In genomic region chr14:34604990-34605389, GRCh38 we compare ENCODE assay signal across 19 cellular contexts. TPM values are rescaled to one million over a fixed set of nuclear protein-coding genes. Genes with fewer than 3 reads are reported as not detected.
DNase-seq lines count a peak whose midpoint lies in the region; ATAC-seq, FAIRE-seq and TF ChIP-seq lines count a peak whose summit lies in the region.
"Had no signal": no experiment of that assay in that cellular context is flagged by ENCODE, and none has a peak within 500 bp of the region (broad histone marks: within the 10 kb centered on the region; RNA-seq: fewer than 3 reads in every experiment).

No MANE protein-coding gene starts in this region.

- in situ Hi-C loops in astrocyte of the spinal cord (cut with HindIII; ENCODE audit: low sequenced_read_pairs), result no loop called here

- H3K36me3 Mint-ChIP-seq in HFFc6 (ENCODE audit: low read depth), result peaks cover 38% of the 10 kb centered on the region
- H3K36me3 Mint-ChIP-seq in T-cell, result peaks cover 31% of the 10 kb centered on the region

- H3K27me3 Mint-ChIP-seq in HFFc6 (ENCODE audit: insufficient read depth) (no peaks in the 10 kb centered on the region), T-cell (no peaks in the 10 kb centered on the region)

- 11% methylated on average over 1 of the region's 1 CpG for WGBS in A549 (ENCODE audit: missing lambda C conversion rate)
- WGBS in right lobe of liver (ENCODE audit: insufficient coverage, low coverage, low lambda C conversion rate, missing lambda C conversion rate), result 75% methylated on average over 1 of the region's 1 CpG

- H3K4me1 Mint-ChIP-seq in HFFc6 (ENCODE audit: low read depth) (peaks cover 33% of the 10 kb centered on the region), T-cell (peaks cover 0 to 13% (median 6%) of the 10 kb centered on the region in 3 donors)
- H3K4me1 Mint-ChIP-seq: neural progenitor cell had no signal

- intact Hi-C loops in right lobe of liver (cut with DNase I), result no loop called here

- peaks cover 0 to 91% (median 33%) of the 10 kb centered on the region in 4 donors for H3K36me3 ChIP-seq in right lobe of liver

- H3K27ac Mint-ChIP-seq in HFFc6 (peak overlapping the region; percentile 53; the same call in 1 of the 2 replicates), T-cell (peak overlapping the region in 1 of 2 donors; percentile 11)
- H3K27ac Mint-ChIP-seq: activated T-helper 2 cell treated with anti-CD3 and anti-CD28 coated beads, Interferon-gamma antibody, Interleukin-2, Interleukin-4, amounts not matched to agents 10 μg/mL and 5 μg/mL and 100 μg/mL, durations not matched to agents 14 hours and 24 hours and 36 hours; neural progenitor cell had no signal

- DNase-seq in A549 (ENCODE audit: low read depth in 1 of 2, low spot score in 1 of 2) (peak; percentile 55 to 56), HFFc6 (peak; percentile 41), astrocyte of the spinal cord (ENCODE audit: low read depth, low spot score) (peak; percentile 72), right lobe of liver (no peak), T-cell (no peak), NCI-H1092 treated with DMSO at 0.1 percent for 48 hours (lab: John Stamatoyannopoulos, UW) (no peak)
- no peak for DNase-seq in activated CD8-positive, alpha-beta memory T cell treated with anti-CD3 and anti-CD28 coated beads, Interleukin-2, amount 50 U/mL, for 4 hours
- DNase-seq in central memory CD4-positive, alpha-beta T cell, result no peak
- DNase-seq: activated CD4-positive, alpha-beta T cell treated with anti-CD3 and anti-CD28 coated beads, Interleukin-2, amount 50 U/mL, for 4 hours; anterior cingulate cortex; MM.1S; NCI-H2107; SHP77; stimulated activated CD4-positive, alpha-beta T cell treated with anti-CD3 and anti-CD28 coated beads, Interleukin-2, amount 100 ng/mL, for 48 hours; T1000; thyroid gland had no signal

- peak; percentile 66 to 74; a peak in 5 of 6 replicates for ATAC-seq in A549
- ATAC-seq in right lobe of liver, result peak in 3 of 4 donors; percentile 25 to 55 (median 48)
- ATAC-seq in T-cell (replicated peaks in 1 of 4), result no peak
- ATAC-seq: sciatic nerve had no signal

- CTCF ChIA-PET in A549 (lab: Yijun Ruan, JAX) (no interaction called here), T-cell (lab: Charles Lee) (interaction anchor here in 1 of 2 donors (0.6 kb wide), 1 partner anchor 351 kb away, joined by 3 read pairs; no protein-coding TSS in a partner anchor)

- peak overlapping the region; percentile 61 for H3K4me2 ChIP-seq in A549
- H3K4me2 ChIP-seq: neural progenitor cell had no signal

- no peak overlapping the region; the same call in 1 of the 2 replicates for H3K4me3 Mint-ChIP-seq in HFFc6
- no peak overlapping the region for H3K4me3 Mint-ChIP-seq in T-cell
- H3K4me3 Mint-ChIP-seq: neural progenitor cell had no signal

- H3K9me3 Mint-ChIP-seq in HFFc6, result no peaks in the 10 kb centered on the region
- no peaks in the 10 kb centered on the region for H3K9me3 Mint-ChIP-seq in T-cell
- H3K9me3 Mint-ChIP-seq: activated T-helper 2 cell treated with anti-CD3 and anti-CD28 coated beads, Interferon-gamma antibody, Interleukin-2, Interleukin-4, amounts not matched to agents 10 μg/mL and 5 μg/mL and 100 μg/mL, durations not matched to agents 14 hours and 24 hours and 36 hours; neural progenitor cell had no signal

- POLR2A ChIA-PET in A549 (lab: Yijun Ruan, JAX) (no interaction called here), T-cell (lab: Charles Lee) (interaction anchor here in 1 of 2 donors (0.7 kb wide), 1 partner anchor 13 kb away, joined by 4 read pairs; no protein-coding TSS in a partner anchor)

- FAIRE-seq in A549 (lab: Jason Lieb, UNC), result peak; percentile 90

- TF ChIP-seq EP300 in A549 (IDR thresholded peaks at IDR 0.05), result no peak

- H3K4me1 ChIP-seq in A549 (peaks cover 52% of the 10 kb centered on the region), right lobe of liver (no peaks in the 10 kb centered on the region)
- H3K4me1 ChIP-seq: neural progenitor cell, thyroid gland had no signal

- H3K4me3 ChIP-seq in A549 (0 out of 3 replicates have a peak overlapping the region, but pooled peaks have one; percentile 6), astrocyte of the spinal cord (ENCODE audit: low read depth, low read length) (no peak overlapping the region), right lobe of liver (no peak overlapping the region)
- H3K4me3 ChIP-seq: neural progenitor cell, thyroid gland had no signal

- H3K9me3 ChIP-seq in A549 (no peaks in the 10 kb centered on the region), right lobe of liver (no peaks in the 10 kb centered on the region)
- H3K9me3 ChIP-seq: thyroid gland had no signal

- TF ChIP-seq CTCF in A549 (IDR thresholded peaks at IDR 0.05) (no peak), HFFc6 (IDR thresholded peaks at IDR 0.05) (no peak), astrocyte of the spinal cord (IDR thresholded peaks at IDR 0.05; ENCODE audit: low read depth, low read length) (no peak), right lobe of liver (IDR thresholded peaks at IDR 0.05) (no peak)

- TF ChIP-seq POLR2A in A549 (IDR thresholded peaks at IDR 0.05; ENCODE audit: low read length), result no peak
- TF ChIP-seq POLR2A in right lobe of liver (IDR thresholded peaks at IDR 0.05), result no peak

- H3K27me3 ChIP-seq in right lobe of liver, result no peaks in the 10 kb centered on the region
- H3K27me3 ChIP-seq: neural progenitor cell, thyroid gland had no signal

- H3K27ac ChIP-seq in A549 (peak overlapping the region; percentile 66 to 84), right lobe of liver (no peak overlapping the region)
- H3K27ac ChIP-seq: neural progenitor cell, thyroid gland had no signal

- TF ChIP-seq RAD21 in A549 (conservative IDR thresholded peaks at IDR 0.05 in 1 of 2, IDR thresholded peaks at IDR 0.05 in 1 of 2), result no peak

TF ChIP-seq in A549, 52 proteins besides CTCF, POLR2A, EP300 and RAD21:
- TF ChIP-seq MAX (IDR thresholded peaks at IDR 0.05) (no peak; the same call in 1 of the 2 replicates), FOSL2 (IDR thresholded peaks at IDR 0.05) (peak; percentile 47; the same call in 1 of the 2 replicates), FOSL2 (CRISPR knock-in tag; IDR thresholded peaks at IDR 0.05) (peak; percentile 63; the same call in 1 of the 2 replicates), GATA3 (IDR thresholded peaks at IDR 0.05; ENCODE audit: borderline replicate concordance) (peak; percentile 13; the same call in 1 of the 2 replicates), MAFK (IDR thresholded peaks at IDR 0.05; ENCODE audit: partially characterized antibody) (no peak), JUNB (IDR thresholded peaks at IDR 0.05) (peak; percentile 45; the same call in 1 of the 2 replicates)

RNA-seq across cellular contexts. Expression of gene SNX6, which starts 25.0 kb away (rescaled TPM):
- polyA plus RNA-seq in A549 (2011; rRNA removed), result 99.4 and 149 TPM in 2 replicates
- 35.3 and 41.6 TPM in 2 replicates for polyA plus RNA-seq in A549 (2012; cell fraction: cytosol; rRNA removed)
- polyA plus RNA-seq in A549 (2012; cell fraction: nucleus; rRNA removed), result 30.4 and 68.7 TPM in 2 replicates
- 174 to 187 TPM (median 174 TPM) in 3 replicates for polyA plus RNA-seq in A549 (2017; fragmentation: RNase III; extraction: RNeasy Plus Mini Kit Qiagen cat#74134 plus additional on column Dnase treatment)
- polyA minus RNA-seq in A549 (2011; rRNA and poly(A)+ RNA removed), result 19.7 and 24.8 TPM in 2 replicates
- 100 to 1,000 TPM; 117 to 138 (median 130) TPM for total RNA-seq in HFFc6 (2021; fragmentation: NEBNext Ultra II Directional; extraction: Animal tissue kit (Norgen Biotek cat#: 25700))
- total RNA-seq in right lobe of liver, result 10 to 100 TPM; 16.4 to 49.7 (median 31.5) TPM
- total RNA-seq in T-cell, result 10 to 100 TPM; 63.4 to 69.1 (median 64.6) TPM

Comparison
In these comparisons a context has a peak if more than half of its experiments do, and no peak if none do; other contexts are left out.
1. ATAC-seq: peak in A549 (2 of 2) and right lobe of liver (3 of 4); none in T-cell (0 of 4).
2. DNase-seq: peak in A549 (2 of 2), HFFc6 (single experiment) and astrocyte of the spinal cord (single experiment); none in right lobe of liver (0 of 3), T-cell (0 of 34), activated CD8-positive, alpha-beta memory T cell treated with anti-CD3 and anti-CD28 coated beads, Interleukin-2, amount 50 U/mL, for 4 hours (single experiment), NCI-H1092 treated with DMSO at 0.1 percent for 48 hours (single experiment) and central memory CD4-positive, alpha-beta T cell (single experiment).
3. H3K27ac ChIP-seq: peak in A549 (2 of 2); none in right lobe of liver (0 of 3).